Comparison of ENCODE assay signal across 9 cellular contexts in genomic region chr10:104809288-104810090, GRCh38.
DNase-seq lines count a peak whose midpoint lies in the region; ATAC-seq lines count a peak whose summit lies in the region.
"Had no signal": no experiment of that assay in that cellular context is flagged by ENCODE, and none has a peak within 500 bp of the region (broad histone marks: within the 10 kb centered on the region; RNA-seq: fewer than 3 reads in every experiment).

No MANE protein-coding gene starts in this region.

- no peaks in the 10 kb centered on the region for H3K36me3 ChIP-seq in effector memory CD4-positive, alpha-beta T cell (ENCODE audit: control insufficient read depth, insufficient read depth, low read length)

- DNase-seq in NCI-H1436 treated with DMSO at 0.1 percent for 48 hours (lab: John Stamatoyannopoulos, UW): peak; percentile 52
- peak; percentile 34 for DNase-seq in inferior parietal cortex (ENCODE audit: extremely low spot score)
- DNase-seq in effector memory CD4-positive, alpha-beta T cell: no peak
- no peak for DNase-seq in NCI-H510A (lab: John Stamatoyannopoulos, UW)
- no peak for DNase-seq in NCI-H82 (lab: John Stamatoyannopoulos, UW)
- no peak for DNase-seq in hippocampal formation (lab: John Stamatoyannopoulos, UW)

- H3K4me1 ChIP-seq in effector memory CD4-positive, alpha-beta T cell (ENCODE audit: control insufficient read depth, insufficient read depth, low read length, poor library complexity, severe bottlenecking): no peaks in the 10 kb centered on the region

- H3K27ac ChIP-seq in effector memory CD4-positive, alpha-beta T cell (ENCODE audit: insufficient read depth, low read length, poor library complexity, severe bottlenecking): no peak overlapping the region

- no peak overlapping the region for H3K4me3 ChIP-seq in effector memory CD4-positive, alpha-beta T cell (ENCODE audit: insufficient read depth, low read depth, low read length, poor library complexity, severe bottlenecking)
- H3K4me3 ChIP-seq: K562 had no signal

- ATAC-seq in GM18858 (IDR thresholded peaks at IDR 0.05; ENCODE audit: unreplicated experiment) (peak; percentile 71), HG02763 (IDR thresholded peaks at IDR 0.05; ENCODE audit: unreplicated experiment) (peak; percentile 66)
- ATAC-seq: K562 had no signal

- no peaks in the 10 kb centered on the region for H3K9me3 ChIP-seq in effector memory CD4-positive, alpha-beta T cell (ENCODE audit: control insufficient read depth, low read length)

- no peaks in the 10 kb centered on the region for H3K27me3 ChIP-seq in effector memory CD4-positive, alpha-beta T cell (replicated peaks; ENCODE audit: control insufficient read depth, insufficient read depth, low read length, poor library complexity, severe bottlenecking)

Comparison
In these comparisons a context has a peak if more than half of its experiments do, and no peak if none do; other contexts are left out.
1. DNase-seq: peak in NCI-H1436 treated with DMSO at 0.1 percent for 48 hours (single experiment) and inferior parietal cortex (single experiment); none in effector memory CD4-positive, alpha-beta T cell (0 of 3), NCI-H510A (single experiment), NCI-H82 (single experiment) and hippocampal formation (0 of 2).